Comparison of ENCODE assay signal across 8 cellular contexts in the genomic region with DNA sequence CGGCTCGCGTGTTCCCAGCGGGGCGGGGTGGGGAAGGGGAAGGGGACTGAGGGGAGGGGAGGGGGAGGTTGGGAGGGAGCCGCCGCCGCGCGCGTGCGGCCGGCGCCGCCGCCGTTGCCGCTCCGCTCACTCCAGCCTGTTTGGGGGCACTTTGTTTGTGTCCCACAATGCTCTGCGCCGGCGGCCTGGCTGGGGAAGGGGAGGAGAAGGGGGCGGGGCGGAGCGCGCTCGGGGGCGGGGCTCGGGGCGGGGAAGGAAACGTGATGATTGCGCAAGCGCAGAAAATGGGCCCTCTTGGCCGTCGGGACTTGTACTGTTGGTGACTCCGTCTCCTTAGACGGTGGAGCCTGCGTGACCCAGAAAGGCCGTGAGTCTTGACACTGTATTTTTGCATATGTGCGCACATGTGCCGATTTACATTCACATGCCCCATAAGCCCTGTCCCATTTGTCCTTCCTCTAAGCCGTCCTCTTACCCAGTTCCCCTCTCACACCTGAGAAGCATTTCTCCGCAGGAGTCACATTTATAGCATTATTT. TPM values are rescaled to one million over a fixed set of nuclear protein-coding genes. Genes with fewer than 3 reads are reported as not detected.
A peak's percentile ranks its signal among the peaks of the same experiment; 100 is the strongest.
DNase-seq lines count a peak whose midpoint lies in the region; ATAC-seq and TF ChIP-seq lines count a peak whose summit lies in the region.

A gene with protein sequence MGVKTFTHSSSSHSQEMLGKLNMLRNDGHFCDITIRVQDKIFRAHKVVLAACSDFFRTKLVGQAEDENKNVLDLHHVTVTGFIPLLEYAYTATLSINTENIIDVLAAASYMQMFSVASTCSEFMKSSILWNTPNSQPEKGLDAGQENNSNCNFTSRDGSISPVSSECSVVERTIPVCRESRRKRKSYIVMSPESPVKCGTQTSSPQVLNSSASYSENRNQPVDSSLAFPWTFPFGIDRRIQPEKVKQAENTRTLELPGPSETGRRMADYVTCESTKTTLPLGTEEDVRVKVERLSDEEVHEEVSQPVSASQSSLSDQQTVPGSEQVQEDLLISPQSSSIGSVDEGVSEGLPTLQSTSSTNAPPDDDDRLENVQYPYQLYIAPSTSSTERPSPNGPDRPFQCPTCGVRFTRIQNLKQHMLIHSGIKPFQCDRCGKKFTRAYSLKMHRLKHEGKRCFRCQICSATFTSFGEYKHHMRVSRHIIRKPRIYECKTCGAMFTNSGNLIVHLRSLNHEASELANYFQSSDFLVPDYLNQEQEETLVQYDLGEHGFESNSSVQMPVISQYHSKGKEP (minus strand): TSS at position 169 of the 537 bp plus-strand sequence. CDS start 53,044 bp downstream, outside the sequence.

- H4K20me1 ChIP-seq in DOHH2 (ENCODE audit: control insufficient read depth, insufficient read depth, low read depth, low read length): 0 out of 2 replicates have a peak, but pooled peaks cover 6% of the 10 kb centered on the region
- H4K20me1 ChIP-seq in GM23248 (ENCODE audit: insufficient read depth): no peaks in the 10 kb centered on the region
- H4K20me1 ChIP-seq in neural cell (ENCODE audit: insufficient read depth): no peaks in the 10 kb centered on the region

- H2AFZ ChIP-seq in GM23248: peak within 1 kb of the TSS; percentile 94
- H2AFZ ChIP-seq in neural cell (ENCODE audit: low read depth, low read length): peak within 1 kb of the TSS; percentile 42

- peak; percentile 96 for DNase-seq in GM23248
- DNase-seq in LNCaP clone FGC (ENCODE audit: low read depth): peak; percentile 72
- peak; percentile 90 for DNase-seq in RWPE2 (ENCODE audit: low spot score)
- peak; percentile 89 for DNase-seq in activated effector memory CD4-positive, alpha-beta T cell treated with Interleukin-2 at 50 U/mL for 16 hours
- DNase-seq in fibroblast of the conjunctiva (ENCODE audit: low read depth): peak; percentile 80
- peak; percentile 84 to 89 for DNase-seq in stimulated activated naive CD8-positive, alpha-beta T cell treated with anti-CD3 and anti-CD28 coated beads, Interleukin-15, amount 100 ng/mL, for 72 hours

- peak; percentile 79 for ATAC-seq in RWPE2 (ENCODE audit: low read depth)
- peak; percentile 83 for ATAC-seq in stimulated activated naive CD8-positive, alpha-beta T cell treated with anti-CD3 and anti-CD28 coated beads, Interleukin-15, amount 100 ng/mL, for 72 hours

- H3K27me3 Mint-ChIP-seq in stimulated activated naive CD8-positive, alpha-beta T cell treated with anti-CD3 and anti-CD28 coated beads, Interleukin-15, amount 100 ng/mL, for 72 hours: no peaks in the 10 kb centered on the region

- H3K79me2 ChIP-seq in DOHH2 (ENCODE audit: control insufficient read depth, low read length): peaks cover 43% of the 10 kb centered on the region
- peaks cover 42% of the 10 kb centered on the region for H3K79me2 ChIP-seq in GM23248 (ENCODE audit: insufficient read depth)
- H3K79me2 ChIP-seq in neural cell (replicated peaks; ENCODE audit: insufficient read depth, low read length): peaks cover 36% of the 10 kb centered on the region

- WGBS in GM23248 (ENCODE audit: low coverage in 1 of 2, low lambda C conversion rate in 2 of 2, missing lambda C conversion rate in 2 of 2), 2 experiments: 3 to 9% methylated on average over 12 to 37 of the region's 43 CpGs

- H3K27ac Mint-ChIP-seq in stimulated activated naive CD8-positive, alpha-beta T cell treated with anti-CD3 and anti-CD28 coated beads, Interleukin-15, amount 100 ng/mL, for 72 hours: peak within 1 kb of the TSS; percentile 98 to 99

- H3K4me3 ChIP-seq in DOHH2 (ENCODE audit: low read length) (peak within 1 kb of the TSS; percentile 84), GM23248 (peak within 1 kb of the TSS; percentile 82), LNCaP clone FGC (ENCODE audit: low read depth, low read length) (peak within 1 kb of the TSS; percentile 77), RWPE2 (ENCODE audit: severe bottlenecking) (peak within 1 kb of the TSS; percentile 99), neural cell (ENCODE audit: low read length) (peak within 1 kb of the TSS; percentile 83)

- H3K9me3 Mint-ChIP-seq in stimulated activated naive CD8-positive, alpha-beta T cell treated with anti-CD3 and anti-CD28 coated beads, Interleukin-15, amount 100 ng/mL, for 72 hours: no peaks in the 10 kb centered on the region

- peak within 1 kb of the TSS; percentile 87 for H3K9ac ChIP-seq in GM23248
- H3K9ac ChIP-seq in neural cell (ENCODE audit: low read length): peak within 1 kb of the TSS; percentile 78

- H3K4me2 ChIP-seq in DOHH2 (ENCODE audit: low read length) (peak within 1 kb of the TSS; percentile 97), GM23248 (ENCODE audit: unreplicated experiment) (peak within 1 kb of the TSS; percentile 90), neural cell (ENCODE audit: low read length) (peak within 1 kb of the TSS; percentile 94)

- no peak for TF ChIP-seq RAD21 in neural cell (conservative IDR thresholded peaks at IDR 0.05)

- H3K27ac ChIP-seq in DOHH2 (ENCODE audit: low read depth, low read length): peak within 1 kb of the TSS; percentile 76
- peak within 1 kb of the TSS; percentile 63 for H3K27ac ChIP-seq in GM23248
- peak within 1 kb of the TSS; percentile 81 for H3K27ac ChIP-seq in RWPE2 (ENCODE audit: poor library complexity, severe bottlenecking)
- peak within 1 kb of the TSS; percentile 59 for H3K27ac ChIP-seq in neural cell (ENCODE audit: low read length)

- no peaks in the 10 kb centered on the region for H3K27me3 ChIP-seq in DOHH2 (ENCODE audit: control insufficient read depth, low read length)
- H3K27me3 ChIP-seq in GM23248 (replicated peaks; ENCODE audit: insufficient read depth): no peaks in the 10 kb centered on the region
- H3K27me3 ChIP-seq in RWPE2 (ENCODE audit: insufficient read depth, poor library complexity, severe bottlenecking): no peaks in the 10 kb centered on the region
- no peaks in the 10 kb centered on the region for H3K27me3 ChIP-seq in neural cell (ENCODE audit: insufficient read depth, low read depth, low read length)

- H3F3A ChIP-seq in DOHH2 (ENCODE audit: control insufficient read depth, insufficient read depth): peaks cover 8% of the 10 kb centered on the region
- H3F3A ChIP-seq in GM23248 (ENCODE audit: insufficient read depth): no peaks in the 10 kb centered on the region; the same call in 1 of the 2 replicates
- H3F3A ChIP-seq in neural cell (ENCODE audit: insufficient read depth, low read length, poor library complexity, severe bottlenecking): no peaks in the 10 kb centered on the region

- H3K9me2 ChIP-seq in DOHH2 (replicated peaks; ENCODE audit: control insufficient read depth, low read length) (no peaks in the 10 kb centered on the region), GM23248 (ENCODE audit: insufficient read depth) (no peaks in the 10 kb centered on the region), neural cell (ENCODE audit: insufficient read depth, low read length) (no peaks in the 10 kb centered on the region)

- H3K4me1 ChIP-seq in DOHH2 (ENCODE audit: control insufficient read depth, low read length) (peaks cover 46% of the 10 kb centered on the region), GM23248 (ENCODE audit: insufficient read depth) (peaks cover 19% of the 10 kb centered on the region), RWPE2 (ENCODE audit: insufficient read depth, poor library complexity, severe bottlenecking) (peaks cover 18% of the 10 kb centered on the region)

- no peak for TF ChIP-seq CTCF in DOHH2 (IDR thresholded peaks at IDR 0.05; ENCODE audit: low read depth, low read length, poor library complexity, severe bottlenecking)
- no peak for TF ChIP-seq CTCF in LNCaP clone FGC (IDR thresholded peaks at IDR 0.05; ENCODE audit: control insufficient read depth, extremely low read depth, insufficient read depth)
- TF ChIP-seq CTCF in RWPE2 (IDR thresholded peaks at IDR 0.05; ENCODE audit: poor library complexity, severe bottlenecking): no peak
- no peak for TF ChIP-seq CTCF in neural cell (IDR thresholded peaks at IDR 0.05; ENCODE audit: poor library complexity, severe bottlenecking)

- no peaks in the 10 kb centered on the region for H3K9me3 ChIP-seq in DOHH2 (ENCODE audit: control insufficient read depth, insufficient read depth, low read length)
- no peaks in the 10 kb centered on the region for H3K9me3 ChIP-seq in GM23248 (ENCODE audit: low read depth)
- H3K9me3 ChIP-seq in RWPE2 (ENCODE audit: severe bottlenecking): no peaks in the 10 kb centered on the region
- no peaks in the 10 kb centered on the region for H3K9me3 ChIP-seq in neural cell (ENCODE audit: low read length)

- in situ Hi-C loops in GM23248 (cut with MboI): no loop called here

- peaks cover 40% of the 10 kb centered on the region for H3K4me1 Mint-ChIP-seq in stimulated activated naive CD8-positive, alpha-beta T cell treated with anti-CD3 and anti-CD28 coated beads, Interleukin-15, amount 100 ng/mL, for 72 hours

- H3K36me3 ChIP-seq in DOHH2 (ENCODE audit: control insufficient read depth, low read length): peaks cover 15% of the 10 kb centered on the region
- no peaks in the 10 kb centered on the region for H3K36me3 ChIP-seq in GM23248 (ENCODE audit: low read depth)
- H3K36me3 ChIP-seq in RWPE2 (ENCODE audit: low read depth): no peaks in the 10 kb centered on the region; the same call in 1 of the 2 replicates
- H3K36me3 ChIP-seq in neural cell (ENCODE audit: insufficient read depth, low read length): no peaks in the 10 kb centered on the region

- peak within 1 kb of the TSS; percentile 96 to 99 for H3K4me3 Mint-ChIP-seq in stimulated activated naive CD8-positive, alpha-beta T cell treated with anti-CD3 and anti-CD28 coated beads, Interleukin-15, amount 100 ng/mL, for 72 hours

- TF ChIP-seq EP300 in neural cell (conservative IDR thresholded peaks at IDR 0.05; ENCODE audit: poor library complexity, severe bottlenecking): no peak

TF ChIP-seq in neural cell, 6 proteins besides CTCF, POLR2A, EP300 and RAD21:
- peak; percentile 78 for TF ChIP-seq POLR2AphosphoS5 (IDR thresholded peaks at IDR 0.05)
- TF ChIP-seq TAF1 (IDR thresholded peaks at IDR 0.05; ENCODE audit: low read depth): no peak
- TF ChIP-seq MXI1 (conservative IDR thresholded peaks at IDR 0.05; ENCODE audit: poor library complexity, severe bottlenecking): no peak
TF ChIP-seq in neural cell: peak in this region for 1.

RNA-seq across cellular contexts. Expression of the gene that starts here (rescaled TPM):
- 17.4 and 23.6 TPM in 2 replicates for total RNA-seq in GM23248 (2014; rRNA removed; shearing (Covaris generic))
- polyA plus RNA-seq in GM23248 (2016; fragmentation: Nextera tagmentation; extraction: Ambion mirVana) (3.4 and 4.1 TPM in 2 replicates), neural cell (23.3 and 24.0 TPM in 2 replicates)
- 103 and 120 TPM in 2 replicates for polyA minus RNA-seq in neural cell

Comparison
In these comparisons a context has a peak if more than half of its experiments do, and no peak if none do; other contexts are left out.
1. Peak in every context shown above with its lines: DNase-seq, ATAC-seq, H3K4me3 ChIP-seq and H3K27ac ChIP-seq.